Comparison of ENCODE assay signal across 9 cellular contexts in genomic region chr5:56200856-56201638, GRCh38.
A peak's percentile ranks its signal among the peaks of the same experiment; 100 is the strongest.
DNase-seq lines count a peak whose midpoint lies in the region; TF ChIP-seq lines count a peak whose summit lies in the region.
"Had no signal": no experiment of that assay in that cellular context is flagged by ENCODE, and none has a peak within 500 bp of the region (broad histone marks: within the 10 kb centered on the region; RNA-seq: fewer than 3 reads in every experiment).

No MANE protein-coding gene starts in this region.

- no peaks in the 10 kb centered on the region for H3K9me3 ChIP-seq in HEK293 (ENCODE audit: control insufficient read depth, insufficient read depth, low read depth, low read length)
- H3K9me3 ChIP-seq in MM.1S (replicated peaks; ENCODE audit: insufficient read depth, low read length) = no peaks in the 10 kb centered on the region

- H3K4me2 ChIP-seq in MM.1S (ENCODE audit: low read depth, low read length) = peak overlapping the region; percentile 30

- CTCF ChIA-PET in HEK293 (lab: Yijun Ruan, JAX) = interaction anchor here (0.6 to 4.5 kb wide), 38 partner anchors 11 to 857 kb away, joined by 3 to 110 read pairs (median 3); partner anchors contain the start of gene IL6ST

- no peaks in the 10 kb centered on the region for H3K9me2 ChIP-seq in MM.1S (replicated peaks; ENCODE audit: insufficient read depth, low read length)

- peak overlapping the region; percentile 46 for H2AFZ ChIP-seq in MM.1S (ENCODE audit: low read length)

- H3K36me3 ChIP-seq in HEK293 (ENCODE audit: control insufficient read depth in 2 of 2, insufficient read depth in 1 of 2, low read length in 2 of 2) (no peaks in the 10 kb centered on the region), MM.1S (replicated peaks; ENCODE audit: insufficient read depth, low read length) (no peaks in the 10 kb centered on the region)

- TF ChIP-seq CTCF in GM12874 (IDR thresholded peaks at IDR 0.05; ENCODE audit: insufficient read depth, low read depth, low read length) (peak; percentile 67), HEK293 (tag by site-specific recombination; IDR thresholded peaks at IDR 0.05) (peak; percentile 88), MM.1S (IDR thresholded peaks at IDR 0.05; ENCODE audit: low read length) (peak; percentile 97)

- no peak overlapping the region for H3K4me3 ChIP-seq in HEK293 (ENCODE audit: low read depth, low read length)
- H3K4me3 ChIP-seq in MM.1S (ENCODE audit: low read length) = no peak overlapping the region

- H3K4me1 ChIP-seq in HEK293 (ENCODE audit: control insufficient read depth, insufficient read depth, low read length) = no peaks in the 10 kb centered on the region
- H3K4me1 ChIP-seq in MM.1S (ENCODE audit: low read length) = peaks cover 16% of the 10 kb centered on the region

- no peaks in the 10 kb centered on the region for H4K20me1 ChIP-seq in MM.1S (ENCODE audit: insufficient read depth, low read length)

- H3K9ac ChIP-seq in MM.1S (ENCODE audit: low read length) = peak overlapping the region; percentile 12; the same call in 1 of the 2 replicates

- H3K27ac ChIP-seq in HEK293 (ENCODE audit: extremely low read depth, low read depth, low read length) (no peak overlapping the region), MM.1S (ENCODE audit: low read length) (peak overlapping the region; percentile 42; the same call in 1 of the 2 replicates)

- H3K27me3 ChIP-seq in MM.1S (replicated peaks; ENCODE audit: insufficient read depth, low read length) = no peaks in the 10 kb centered on the region

- peak; percentile 92 for DNase-seq in MM.1S
- DNase-seq in SKM-1 (lab: John Stamatoyannopoulos, UW; ENCODE audit: unreplicated experiment) = peak; percentile 43
- peak; percentile 61 for DNase-seq in activated naive CD4-positive, alpha-beta T cell treated with anti-CD3 and anti-CD28 coated beads, Interleukin-2, amount 50 U/mL, for 16 hours
- peak; percentile 84 for DNase-seq in glomerular visceral epithelial cell (ENCODE audit: extremely low spot score)
- DNase-seq in putamen (ENCODE audit: low spot score) = peak; percentile 34
- DNase-seq in OCI-M2 (lab: John Stamatoyannopoulos, UW; ENCODE audit: unreplicated experiment) = no peak
- DNase-seq: natural killer cell had no signal

- H3K79me2 ChIP-seq in MM.1S (ENCODE audit: low read length) = no peaks in the 10 kb centered on the region

- POLR2A ChIA-PET in HEK293 (lab: Yijun Ruan, JAX) = interaction anchor here (1.3 kb wide), 1 partner anchor 266 kb away, joined by 3 read pairs; no protein-coding TSS in a partner anchor

- no peaks in the 10 kb centered on the region; the same call in 1 of the 2 replicates for H3F3A ChIP-seq in MM.1S (ENCODE audit: insufficient read depth, low read length)

TF ChIP-seq in HEK293, 187 proteins besides CTCF, POLR2A, EP300 and RAD21:
- TF ChIP-seq ZNF654 (tag by site-specific recombination; IDR thresholded peaks at IDR 0.05; ENCODE audit: low read depth) (peak; percentile 91), ZBTB48 (tag by site-specific recombination; IDR thresholded peaks at IDR 0.05) (peak; percentile 64; the same call in 1 of the 2 replicates), SETDB1 (IDR thresholded peaks at IDR 0.05; ENCODE audit: insufficient read length, low read length) (no peak), ZNF670 (tag by site-specific recombination; IDR thresholded peaks at IDR 0.05; ENCODE audit: low read depth) (no peak), ZNF660 (tag by site-specific recombination; IDR thresholded peaks at IDR 0.05) (peak; percentile 29; the same call in 1 of the 2 replicates), ZNF155 (tag by site-specific recombination; IDR thresholded peaks at IDR 0.05) (no peak)
- TF ChIP-seq, protein P1, sequence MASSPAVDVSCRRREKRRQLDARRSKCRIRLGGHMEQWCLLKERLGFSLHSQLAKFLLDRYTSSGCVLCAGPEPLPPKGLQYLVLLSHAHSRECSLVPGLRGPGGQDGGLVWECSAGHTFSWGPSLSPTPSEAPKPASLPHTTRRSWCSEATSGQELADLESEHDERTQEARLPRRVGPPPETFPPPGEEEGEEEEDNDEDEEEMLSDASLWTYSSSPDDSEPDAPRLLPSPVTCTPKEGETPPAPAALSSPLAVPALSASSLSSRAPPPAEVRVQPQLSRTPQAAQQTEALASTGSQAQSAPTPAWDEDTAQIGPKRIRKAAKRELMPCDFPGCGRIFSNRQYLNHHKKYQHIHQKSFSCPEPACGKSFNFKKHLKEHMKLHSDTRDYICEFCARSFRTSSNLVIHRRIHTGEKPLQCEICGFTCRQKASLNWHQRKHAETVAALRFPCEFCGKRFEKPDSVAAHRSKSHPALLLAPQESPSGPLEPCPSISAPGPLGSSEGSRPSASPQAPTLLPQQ (tag by site-specific recombination; IDR thresholded peaks at IDR 0.05) = peak; percentile 18; the same call in 1 of the 2 replicates
